ENCODE assay signal across 19 cellular contexts in genomic region chr3:49324768-49325167, GRCh38. TPM values are rescaled to one million over a fixed set of nuclear protein-coding genes. Genes with fewer than 3 reads are reported as not detected.
DNase-seq lines count a peak whose midpoint lies in the region; ATAC-seq and TF ChIP-seq lines count a peak whose summit lies in the region.
"Had no signal": no experiment of that assay in that cellular context is flagged by ENCODE, and none has a peak within 500 bp of the region (broad histone marks: within the 10 kb centered on the region; RNA-seq: fewer than 3 reads in every experiment).

No MANE protein-coding gene starts in this region.

- peak overlapping the region; percentile 67 for H3K27ac Mint-ChIP-seq in MCF 10A (ENCODE audit: low read depth, unreplicated experiment)
- H3K27ac Mint-ChIP-seq in nephron progenitor cell, result peak overlapping the region; percentile 20
- peak overlapping the region; percentile 45 for H3K27ac Mint-ChIP-seq in stimulated activated effector memory CD8-positive, alpha-beta T cell treated with anti-CD3 and anti-CD28 coated beads, Interleukin-12 subunit alpha, Interleukin-12 subunit beta, amount 100 ng/mL, for 72 hours
- H3K27ac Mint-ChIP-seq: B cell; CD8-positive, alpha-beta T cell; GM23338; H9 had no signal

- H3K9me3 Mint-ChIP-seq in MCF 10A (ENCODE audit: unreplicated experiment) (no peaks in the 10 kb centered on the region), nephron progenitor cell (no peaks in the 10 kb centered on the region)
- no peaks in the 10 kb centered on the region for H3K9me3 Mint-ChIP-seq in stimulated activated effector memory CD8-positive, alpha-beta T cell treated with anti-CD3 and anti-CD28 coated beads, Interleukin-12 subunit alpha, Interleukin-12 subunit beta, amount 100 ng/mL, for 72 hours
- H3K9me3 Mint-ChIP-seq: CD4-positive, CD25-positive, alpha-beta regulatory T cell; CD8-positive, alpha-beta T cell; GM23338; H9 had no signal

- peaks cover 88% of the 10 kb centered on the region for H3K36me3 Mint-ChIP-seq in MCF 10A (ENCODE audit: insufficient read depth, unreplicated experiment)
- peaks cover 60% of the 10 kb centered on the region for H3K36me3 Mint-ChIP-seq in nephron progenitor cell (ENCODE audit: low read depth)
- peaks cover 100% of the 10 kb centered on the region for H3K36me3 Mint-ChIP-seq in stimulated activated effector memory CD8-positive, alpha-beta T cell treated with anti-CD3 and anti-CD28 coated beads, Interleukin-12 subunit alpha, Interleukin-12 subunit beta, amount 100 ng/mL, for 72 hours

- H3K9ac ChIP-seq in mammary epithelial cell (ENCODE audit: insufficient read depth, low read length), result no peak overlapping the region
- H3K9ac ChIP-seq: BLaER1 had no signal

- H3K79me2 ChIP-seq in mammary epithelial cell (ENCODE audit: insufficient read depth, low read length), result peaks cover 42% of the 10 kb centered on the region

- no peaks in the 10 kb centered on the region for H3K27me3 ChIP-seq in mammary epithelial cell (ENCODE audit: insufficient read depth, low read length)
- H3K27me3 ChIP-seq in testis, result no peaks in the 10 kb centered on the region
- H3K27me3 ChIP-seq: BLaER1 had no signal

- H3K36me3 ChIP-seq in mammary epithelial cell (ENCODE audit: insufficient read depth, low read length), result peaks cover 43% of the 10 kb centered on the region
- no peaks in the 10 kb centered on the region for H3K36me3 ChIP-seq in testis (ENCODE audit: low read depth, missing control alignments)

- H3K4me2 ChIP-seq in mammary epithelial cell (ENCODE audit: insufficient read depth, low read depth, low read length), result no peak overlapping the region
- H3K4me2 ChIP-seq: BLaER1, GM23338 had no signal

- H3K4me1 ChIP-seq in mammary epithelial cell (ENCODE audit: insufficient read depth, low read length) (peaks cover 4% of the 10 kb centered on the region), testis (no peaks in the 10 kb centered on the region)
- H3K4me1 ChIP-seq: BLaER1, Caco-2 had no signal

- no peaks in the 10 kb centered on the region for H4K20me1 ChIP-seq in mammary epithelial cell (ENCODE audit: insufficient read depth, low read length)

- no peak for TF ChIP-seq POLR2A in testis (IDR thresholded peaks at IDR 0.05)

- DNase-seq in MCF 10A (ENCODE audit: unreplicated experiment), result no peak
- DNase-seq in mammary epithelial cell, result no peak
- DNase-seq in nephron progenitor cell, result no peak
- no peak for DNase-seq in stimulated activated effector memory CD8-positive, alpha-beta T cell treated with anti-CD3 and anti-CD28 coated beads, Interleukin-12 subunit alpha, Interleukin-12 subunit beta, amount 100 ng/mL, for 72 hours (ENCODE audit: low spot score in 2 of 2)
- DNase-seq in testis, result no peak
- DNase-seq in GM13976 (ENCODE audit: low spot score), result no peak
- DNase-seq: Caco-2; CD4-positive, CD25-positive, alpha-beta regulatory T cell; CD8-positive, alpha-beta T cell; DMS153; DND-41; H9 had no signal

- H2AFZ ChIP-seq in mammary epithelial cell (ENCODE audit: low read depth, low read length), result no peak overlapping the region
- H2AFZ ChIP-seq: GM23338 had no signal

- TF ChIP-seq CTCF in MCF 10A (IDR thresholded peaks at IDR 0.05; ENCODE audit: unreplicated experiment) (no peak), mammary epithelial cell (conservative IDR thresholded peaks at IDR 0.05 in 1 of 2, IDR thresholded peaks at IDR 0.05 in 1 of 2; ENCODE audit: extremely low read depth in 1 of 2, insufficient read depth in 1 of 2, low read depth in 1 of 2, low read length in 2 of 2) (no peak), nephron progenitor cell (IDR thresholded peaks at IDR 0.05) (no peak), testis (IDR thresholded peaks at IDR 0.05) (no peak), GM13976 (IDR thresholded peaks at IDR 0.05; ENCODE audit: borderline replicate concordance, control extremely low read depth, extremely low read depth, insufficient read depth, missing control alignments) (no peak)

- CTCF ChIA-PET in MCF 10A (lab: Yijun Ruan, JAX) (interaction anchor here (0.6 to 1.2 kb wide), 3 partner anchors 15 to 133 kb away, joined by 3 to 4 read pairs (median 3); partner anchors contain the start of gene USP4), mammary epithelial cell (lab: Charles Lee; ENCODE audit: low non-redundant PET) (no interaction called here)

- in situ Hi-C loops in mammary epithelial cell (cut with MboI; ENCODE audit: low sequenced_read_pairs in 2 of 2), result no loop called here
- in situ Hi-C loops in GM13976 (cut with MboI; ENCODE audit: low sequenced_read_pairs, unreplicated experiment), result no loop called here

- no TSS peak for BruUV-seq in MCF 10A (replicated peaks; lab: Mats Ljungman, UMichigan)
- BruUV-seq in mammary epithelial cell (replicated peaks; lab: Mats Ljungman, UMichigan), result no TSS peak

- WGBS in mammary epithelial cell (ENCODE audit: low coverage, missing lambda C conversion rate), result 90% methylated on average over 7 of the region's 7 CpGs
- WGBS in testis, 2 donors, result 96 to 97% methylated on average over 7 of the region's 7 CpGs

- no peaks in the 10 kb centered on the region for H3K9me3 ChIP-seq in mammary epithelial cell (replicated peaks; ENCODE audit: insufficient read depth, low read length)
- H3K9me3 ChIP-seq in testis, result no peaks in the 10 kb centered on the region
- H3K9me3 ChIP-seq: BLaER1, Caco-2 had no signal

- intact Hi-C loops in MCF 10A (cut with micrococcal nuclease), result no loop called here
- intact Hi-C loops in mammary epithelial cell (cut with micrococcal nuclease), result no loop called here
- intact Hi-C loops in testis (cut with DNase I; ENCODE audit: low total_unique reads), result no loop called here

- H3K27me3 Mint-ChIP-seq in MCF 10A (ENCODE audit: insufficient read depth, unreplicated experiment), result no peaks in the 10 kb centered on the region
- H3K27me3 Mint-ChIP-seq in nephron progenitor cell (ENCODE audit: low read depth, poor library complexity), result no peaks in the 10 kb centered on the region
- H3K27me3 Mint-ChIP-seq: B cell; CD4-positive, CD25-positive, alpha-beta regulatory T cell had no signal

- H3K27ac ChIP-seq in mammary epithelial cell (ENCODE audit: insufficient read depth, low read depth, low read length) (no peak overlapping the region), testis (no peak overlapping the region)
- H3K27ac ChIP-seq: 22Rv1, BLaER1, C4-2B had no signal

- H3K4me1 Mint-ChIP-seq in MCF 10A (ENCODE audit: insufficient read depth, unreplicated experiment) (no peaks in the 10 kb centered on the region), nephron progenitor cell (no peaks in the 10 kb centered on the region)
- peaks cover 6% of the 10 kb centered on the region for H3K4me1 Mint-ChIP-seq in stimulated activated effector memory CD8-positive, alpha-beta T cell treated with anti-CD3 and anti-CD28 coated beads, Interleukin-12 subunit alpha, Interleukin-12 subunit beta, amount 100 ng/mL, for 72 hours
- H3K4me1 Mint-ChIP-seq: B cell, GM23338, H9 had no signal

- dilution Hi-C loops in mammary epithelial cell (cut with HindIII; ENCODE audit: low sequenced_read_pairs), result loop anchor here (5.0 to 10.0 kb wide), 2 partner anchors 67 to 100 kb away; partner anchors contain the start of genes AMT and NICN1

- no peak overlapping the region for H3K4me3 Mint-ChIP-seq in MCF 10A (ENCODE audit: unreplicated experiment)
- H3K4me3 Mint-ChIP-seq in nephron progenitor cell, result no peak overlapping the region
- H3K4me3 Mint-ChIP-seq in stimulated activated effector memory CD8-positive, alpha-beta T cell treated with anti-CD3 and anti-CD28 coated beads, Interleukin-12 subunit alpha, Interleukin-12 subunit beta, amount 100 ng/mL, for 72 hours, result no peak overlapping the region
- H3K4me3 Mint-ChIP-seq: B cell; CD4-positive, CD25-positive, alpha-beta regulatory T cell; CD8-positive, alpha-beta T cell; GM23338; H9 had no signal

- no peak for ATAC-seq in stimulated activated effector memory CD8-positive, alpha-beta T cell treated with anti-CD3 and anti-CD28 coated beads, Interleukin-12 subunit alpha, Interleukin-12 subunit beta, amount 100 ng/mL, for 72 hours
- ATAC-seq: CD8-positive, alpha-beta T cell; GM12878; GM23338; HCT116 had no signal

- POLR2A ChIA-PET in MCF 10A (lab: Yijun Ruan, JAX), result no interaction called here

- H3K4me3 ChIP-seq in mammary epithelial cell (replicated peaks in 1 of 3; ENCODE audit: insufficient read depth in 1 of 3, low read depth in 2 of 3, low read length in 3 of 3), result no peak overlapping the region
- no peak overlapping the region for H3K4me3 ChIP-seq in testis
- H3K4me3 ChIP-seq: BLaER1, GM12878, GM23338 had no signal

RNA-seq across cellular contexts. Expression of gene USP4, which starts 15.1 kb away (rescaled TPM):
- total RNA-seq in MCF 10A (2022) (52.6 and 54.1 TPM in 2 replicates), mammary epithelial cell (10 to 100 TPM; 19.0 to 54.6 TPM), testis (10 to 100 TPM; 48.0 to 72.0 TPM)
- polyA plus RNA-seq in mammary epithelial cell (34.1 TPM), testis (ENCODE audit: insufficient read depth, low read depth, low replicate concordance) (95.1 TPM)
- polyA minus RNA-seq in mammary epithelial cell, result 60.7 TPM

RNA-seq across cellular contexts. Expression of gene GPX1, which starts 33.4 kb away (rescaled TPM):
- 576 and 589 TPM in 2 replicates for total RNA-seq in MCF 10A (2022)
- total RNA-seq in mammary epithelial cell, result 100 to 1,000 TPM; 275 to 607 TPM
- 776 TPM for polyA plus RNA-seq in mammary epithelial cell
- polyA minus RNA-seq in mammary epithelial cell, result 167 TPM
- 100 to 1,000 TPM; 123 to 207 TPM for total RNA-seq in testis
- 129 TPM for polyA plus RNA-seq in testis (ENCODE audit: insufficient read depth, low read depth, low replicate concordance)

RNA-seq across cellular contexts. Expression of gene C3orf62, which starts 47.7 kb away (rescaled TPM):
- total RNA-seq in MCF 10A (2022), result 8.1 and 9.4 TPM in 2 replicates
- 1 to 10 TPM; 2.3 to 5.7 TPM for total RNA-seq in mammary epithelial cell
- 2.4 TPM for polyA plus RNA-seq in mammary epithelial cell
- 7.5 TPM for polyA minus RNA-seq in mammary epithelial cell
- total RNA-seq in testis, result 10 to 100 TPM; 14.1 to 25.9 TPM
- polyA plus RNA-seq in testis (ENCODE audit: insufficient read depth, low read depth, low replicate concordance), result 48.6 TPM
